Comparison of ENCODE assay signal across 18 cellular contexts in the genomic region with DNA sequence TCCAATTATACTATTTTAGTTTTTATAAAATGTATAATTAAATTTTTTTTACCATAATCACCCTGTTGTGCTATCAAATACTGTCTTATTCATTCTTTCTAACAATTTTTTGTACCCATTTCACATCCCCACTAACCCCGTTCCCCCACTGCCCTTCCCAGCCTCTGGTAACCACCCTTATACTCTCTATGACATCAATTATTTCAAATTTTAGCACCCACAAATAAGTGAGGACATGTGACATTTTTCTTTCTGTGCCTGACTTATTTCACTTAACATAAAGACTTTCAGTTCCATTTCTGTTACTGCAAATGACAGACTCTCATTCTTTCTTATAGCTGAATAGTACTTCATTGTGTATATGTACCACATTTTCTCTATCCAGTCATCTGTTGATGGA. TPM values are rescaled to one million over a fixed set of nuclear protein-coding genes. Genes with fewer than 3 reads are reported as not detected.
"Had no signal": no experiment of that assay in that cellular context is flagged by ENCODE, and none has a peak within 500 bp of the region (broad histone marks: within the 10 kb centered on the region; RNA-seq: fewer than 3 reads in every experiment).

No MANE protein-coding gene starts in this region.

RNA-seq across cellular contexts. Expression of a gene that starts 5.0 kb away (rescaled TPM):
- total RNA-seq: hepatocyte; kidney; kidney epithelial cell; left cardiac atrium; left lobe of liver; left lung; left ventricle myocardium inferior; left ventricle myocardium superior; liver; lower leg skin; lung; lung microvascular endothelial cell; mesenteric fat pad; mononuclear cell; mucosa of gallbladder; myocyte; naive thymus-derived CD4-positive, alpha-beta T cell had no signal
- polyA plus RNA-seq: immature natural killer cell; liver; naive thymus-derived CD4-positive, alpha-beta T cell had no signal
